37 cellular contexts compared by ENCODE assay signal in genomic region chr9:6351757-6352156, GRCh38. TPM values are rescaled to one million over a fixed set of nuclear protein-coding genes. Genes with fewer than 3 reads are reported as not detected.
"Had no signal": no experiment of that assay in that cellular context is flagged by ENCODE, and none has a peak within 500 bp of the region (broad histone marks: within the 10 kb centered on the region; RNA-seq: fewer than 3 reads in every experiment).

No MANE protein-coding gene starts in this region.

- DNase-seq: activated CD4-positive, alpha-beta memory T cell treated with anti-CD3 and anti-CD28 coated beads, Interleukin-2, amount 10 ng/mL, durations not matched to agents 7 days and 5 days; activated CD4-positive, alpha-beta T cell treated with anti-CD3 and anti-CD28 coated beads for 1 hour; activated CD4-positive, alpha-beta T cell treated with anti-CD3 and anti-CD28 coated beads, Interleukin-2, amount 10 ng/mL, durations not matched to agents 7 days and 5 days; activated CD8-positive, alpha-beta memory T cell treated with anti-CD3 and anti-CD28 coated beads, Interleukin-2, amount 50 U/mL, for 48 hours; activated gamma-delta T cell; activated naive CD4-positive, alpha-beta T cell treated with anti-CD3 and anti-CD28 coated beads, Interleukin-2, amount 10 ng/mL, durations not matched to agents 7 days and 5 days; activated naive CD8-positive, alpha-beta T cell treated with anti-CD3 and anti-CD28 coated beads, Interleukin-2, amount 10 ng/mL, durations not matched to agents 7 days and 5 days; activated T-cell treated with anti-CD3 and anti-CD28 coated beads, Interleukin-2, amount 50 U/mL, for 24 hours; cortex of kidney; effector memory CD8-positive, alpha-beta T cell; immature natural killer cell; left lung; lower lobe of right lung; naive B cell; ovary; retina; stimulated activated CD4-positive, alpha-beta T cell treated with anti-CD3 and anti-CD28 coated beads, Interleukin-2, amount 100 ng/mL, for 24 hours; stimulated activated naive B cell treated with anti-CD40 and anti-IgM and Interleukin-4, amounts not matched to agents 10 μg/mL and 1 μg/mL and 100 μg/mL, for 72 hours; stomach; T-helper 9 cell; thyroid gland; upper lobe of left lung had no signal

- H3K36me3 ChIP-seq: ascending aorta, gastroesophageal sphincter, left lung, lower lobe of right lung, ovary, prostate gland, stomach, thyroid gland, upper lobe of left lung, vagina had no signal

- H3K4me2 ChIP-seq: hepatocyte, smooth muscle cell had no signal

- H3K27ac ChIP-seq: ascending aorta, gastroesophageal sphincter, hepatocyte, left lung, lower lobe of right lung, ovary, prostate gland, stomach, thyroid gland, upper lobe of left lung, vagina, VCaP had no signal

- H3K27me3 ChIP-seq: ascending aorta, gastroesophageal sphincter, hepatocyte, ovary, stomach, thyroid gland, upper lobe of left lung, vagina had no signal

- H3K4me3 ChIP-seq: ascending aorta, gastroesophageal sphincter, hepatocyte, left lung, lower lobe of right lung, ovary, prostate gland, smooth muscle cell, stomach, thyroid gland, upper lobe of left lung, vagina had no signal

- H3K9me3 ChIP-seq: ascending aorta, gastroesophageal sphincter, left lung, lower lobe of right lung, ovary, prostate gland, stomach, thyroid gland, upper lobe of left lung, vagina had no signal

- H3K4me1 ChIP-seq: ascending aorta, left lung, lower lobe of right lung, prostate gland, thyroid gland, upper lobe of left lung, vagina had no signal

- H3K79me2 ChIP-seq: hepatocyte had no signal

RNA-seq across cellular contexts. Expression of gene TPD52L3, which starts 23.6 kb away (rescaled TPM):
- total RNA-seq: activated CD4-positive, alpha-beta memory T cell treated with anti-CD3 and anti-CD28 coated beads, Interleukin-2, amount 10 ng/mL, durations not matched to agents 7 days and 5 days; activated CD4-positive, alpha-beta T cell treated with anti-CD3 and anti-CD28 coated beads, Interleukin-2, amount 10 ng/mL, durations not matched to agents 7 days and 5 days; activated naive CD8-positive, alpha-beta T cell treated with anti-CD3 and anti-CD28 coated beads, Interleukin-2, amount 10 ng/mL, durations not matched to agents 7 days and 5 days; ascending aorta; cardiac septum; cerebellum; fibroblast of lung; fibroblast of villous mesenchyme; gastroesophageal sphincter; hepatocyte; kidney epithelial cell; left lung; lower lobe of right lung; mesenteric fat pad; ovary; smooth muscle cell; stomach; upper lobe of left lung; vagina had no signal
- polyA plus RNA-seq: esophagus, fibroblast of lung, hepatocyte, immature natural killer cell, neural cell, ovary, smooth muscle cell, stomach had no signal
